In the genomic region with DNA sequence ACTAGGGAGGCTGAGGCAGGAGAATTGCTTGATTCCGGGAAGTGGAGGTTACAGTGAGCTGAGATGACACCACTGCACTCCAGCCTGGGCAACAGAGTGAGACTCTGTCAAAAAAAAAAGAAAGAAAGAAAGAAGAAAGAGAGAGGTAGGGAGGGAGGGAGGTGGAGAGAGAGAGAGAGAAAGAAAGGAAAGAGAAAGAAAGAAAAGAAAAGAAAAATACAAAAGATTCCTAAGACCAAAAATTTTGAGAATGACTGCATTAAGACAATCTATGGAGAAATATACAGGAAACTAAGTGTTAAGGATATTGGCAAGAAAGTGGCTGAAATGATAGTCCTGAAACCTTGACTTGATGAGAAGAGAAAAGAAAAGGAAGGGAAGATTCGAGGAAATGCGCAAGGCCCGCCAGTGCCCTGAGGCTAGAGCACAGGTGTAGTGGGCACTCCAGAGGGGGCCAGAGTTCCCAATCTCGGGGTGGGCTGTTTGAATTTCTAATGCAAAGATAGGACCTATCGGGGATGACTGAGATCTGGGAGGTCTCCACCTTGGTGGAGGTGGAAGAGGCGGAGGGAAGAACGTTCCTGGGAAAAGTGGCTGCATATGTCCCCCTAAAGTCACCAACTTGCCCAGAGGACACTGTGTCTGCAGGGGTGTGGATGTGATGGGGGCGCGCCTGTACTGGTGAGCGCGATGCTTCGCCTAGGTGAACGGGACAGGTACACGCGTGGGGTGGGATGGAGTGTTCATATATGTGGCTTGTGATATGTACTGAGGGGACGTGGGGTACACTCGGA, we compare ENCODE assay signal across 2 cellular contexts.
TF ChIP-seq lines count a peak whose summit lies in the region.

No MANE protein-coding gene starts in this region.

TF ChIP-seq in HCT116, 20 proteins besides CTCF, POLR2A, EP300 and RAD21:
- TF ChIP-seq SP1 (IDR thresholded peaks at IDR 0.05; ENCODE audit: low read depth): no peak
- no peak for TF ChIP-seq FOSL1 (IDR thresholded peaks at IDR 0.05; ENCODE audit: low read depth)
- no peak for TF ChIP-seq ZBTB33 (IDR thresholded peaks at IDR 0.05; ENCODE audit: extremely low read depth, insufficient replicate concordance, low read length)
- no peak for TF ChIP-seq EZH2 (IDR thresholded peaks at IDR 0.05)
- no peak for TF ChIP-seq JUND (IDR thresholded peaks at IDR 0.05)
- TF ChIP-seq ZNF274 (IDR thresholded peaks at IDR 0.05; ENCODE audit: low read depth, low read length): no peak
- TF ChIP-seq TCF7L2 (IDR thresholded peaks at IDR 0.05; ENCODE audit: borderline replicate concordance, extremely low read depth, insufficient read depth, insufficient read length): no peak
- no peak for TF ChIP-seq SRF (IDR thresholded peaks at IDR 0.05; ENCODE audit: low read depth)
- no peak for TF ChIP-seq POLR2AphosphoS5 (IDR thresholded peaks at IDR 0.05; ENCODE audit: low read depth, low read length)
- no peak for TF ChIP-seq SIN3A (IDR thresholded peaks at IDR 0.05; ENCODE audit: low read depth)
- TF ChIP-seq ELF1 (IDR thresholded peaks at IDR 0.05; ENCODE audit: borderline replicate concordance, low read depth): no peak
- TF ChIP-seq EGR1 (IDR thresholded peaks at IDR 0.05; ENCODE audit: low read depth): no peak

TF ChIP-seq in GM12878, 131 proteins besides CTCF, POLR2A, EP300 and RAD21:
- TF ChIP-seq ESRRA (IDR thresholded peaks at IDR 0.05; ENCODE audit: low read length): no peak
- TF ChIP-seq, protein P1, sequence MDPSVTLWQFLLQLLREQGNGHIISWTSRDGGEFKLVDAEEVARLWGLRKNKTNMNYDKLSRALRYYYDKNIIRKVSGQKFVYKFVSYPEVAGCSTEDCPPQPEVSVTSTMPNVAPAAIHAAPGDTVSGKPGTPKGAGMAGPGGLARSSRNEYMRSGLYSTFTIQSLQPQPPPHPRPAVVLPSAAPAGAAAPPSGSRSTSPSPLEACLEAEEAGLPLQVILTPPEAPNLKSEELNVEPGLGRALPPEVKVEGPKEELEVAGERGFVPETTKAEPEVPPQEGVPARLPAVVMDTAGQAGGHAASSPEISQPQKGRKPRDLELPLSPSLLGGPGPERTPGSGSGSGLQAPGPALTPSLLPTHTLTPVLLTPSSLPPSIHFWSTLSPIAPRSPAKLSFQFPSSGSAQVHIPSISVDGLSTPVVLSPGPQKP (IDR thresholded peaks at IDR 0.05; ENCODE audit: low read depth, low read length): no peak
- TF ChIP-seq CEBPZ (IDR thresholded peaks at IDR 0.05; ENCODE audit: low read depth, low read length): no peak
- no peak for TF ChIP-seq SMAD5 (IDR thresholded peaks at IDR 0.05; ENCODE audit: low read depth)
- TF ChIP-seq, protein P2, sequence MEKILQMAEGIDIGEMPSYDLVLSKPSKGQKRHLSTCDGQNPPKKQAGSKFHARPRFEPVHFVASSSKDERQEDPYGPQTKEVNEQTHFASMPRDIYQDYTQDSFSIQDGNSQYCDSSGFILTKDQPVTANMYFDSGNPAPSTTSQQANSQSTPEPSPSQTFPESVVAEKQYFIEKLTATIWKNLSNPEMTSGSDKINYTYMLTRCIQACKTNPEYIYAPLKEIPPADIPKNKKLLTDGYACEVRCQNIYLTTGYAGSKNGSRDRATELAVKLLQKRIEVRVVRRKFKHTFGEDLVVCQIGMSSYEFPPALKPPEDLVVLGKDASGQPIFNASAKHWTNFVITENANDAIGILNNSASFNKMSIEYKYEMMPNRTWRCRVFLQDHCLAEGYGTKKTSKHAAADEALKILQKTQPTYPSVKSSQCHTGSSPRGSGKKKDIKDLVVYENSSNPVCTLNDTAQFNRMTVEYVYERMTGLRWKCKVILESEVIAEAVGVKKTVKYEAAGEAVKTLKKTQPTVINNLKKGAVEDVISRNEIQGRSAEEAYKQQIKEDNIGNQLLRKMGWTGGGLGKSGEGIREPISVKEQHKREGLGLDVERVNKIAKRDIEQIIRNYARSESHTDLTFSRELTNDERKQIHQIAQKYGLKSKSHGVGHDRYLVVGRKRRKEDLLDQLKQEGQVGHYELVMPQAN (conservative IDR thresholded peaks at IDR 0.05): no peak
- TF ChIP-seq SPI1 (IDR thresholded peaks at IDR 0.05; ENCODE audit: borderline replicate concordance, insufficient read depth, low read depth, low read length): no peak
- TF ChIP-seq CHD4 (IDR thresholded peaks at IDR 0.05): no peak
- no peak for TF ChIP-seq KDM1A (IDR thresholded peaks at IDR 0.05; ENCODE audit: borderline replicate concordance)
- TF ChIP-seq, protein P3, sequence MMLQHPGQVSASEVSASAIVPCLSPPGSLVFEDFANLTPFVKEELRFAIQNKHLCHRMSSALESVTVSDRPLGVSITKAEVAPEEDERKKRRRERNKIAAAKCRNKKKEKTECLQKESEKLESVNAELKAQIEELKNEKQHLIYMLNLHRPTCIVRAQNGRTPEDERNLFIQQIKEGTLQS (IDR thresholded peaks at IDR 0.05; ENCODE audit: borderline replicate concordance, extremely low read depth, low read depth, low read length): no peak
- TF ChIP-seq NR2F1 (conservative IDR thresholded peaks at IDR 0.05): no peak
- TF ChIP-seq, protein P4, sequence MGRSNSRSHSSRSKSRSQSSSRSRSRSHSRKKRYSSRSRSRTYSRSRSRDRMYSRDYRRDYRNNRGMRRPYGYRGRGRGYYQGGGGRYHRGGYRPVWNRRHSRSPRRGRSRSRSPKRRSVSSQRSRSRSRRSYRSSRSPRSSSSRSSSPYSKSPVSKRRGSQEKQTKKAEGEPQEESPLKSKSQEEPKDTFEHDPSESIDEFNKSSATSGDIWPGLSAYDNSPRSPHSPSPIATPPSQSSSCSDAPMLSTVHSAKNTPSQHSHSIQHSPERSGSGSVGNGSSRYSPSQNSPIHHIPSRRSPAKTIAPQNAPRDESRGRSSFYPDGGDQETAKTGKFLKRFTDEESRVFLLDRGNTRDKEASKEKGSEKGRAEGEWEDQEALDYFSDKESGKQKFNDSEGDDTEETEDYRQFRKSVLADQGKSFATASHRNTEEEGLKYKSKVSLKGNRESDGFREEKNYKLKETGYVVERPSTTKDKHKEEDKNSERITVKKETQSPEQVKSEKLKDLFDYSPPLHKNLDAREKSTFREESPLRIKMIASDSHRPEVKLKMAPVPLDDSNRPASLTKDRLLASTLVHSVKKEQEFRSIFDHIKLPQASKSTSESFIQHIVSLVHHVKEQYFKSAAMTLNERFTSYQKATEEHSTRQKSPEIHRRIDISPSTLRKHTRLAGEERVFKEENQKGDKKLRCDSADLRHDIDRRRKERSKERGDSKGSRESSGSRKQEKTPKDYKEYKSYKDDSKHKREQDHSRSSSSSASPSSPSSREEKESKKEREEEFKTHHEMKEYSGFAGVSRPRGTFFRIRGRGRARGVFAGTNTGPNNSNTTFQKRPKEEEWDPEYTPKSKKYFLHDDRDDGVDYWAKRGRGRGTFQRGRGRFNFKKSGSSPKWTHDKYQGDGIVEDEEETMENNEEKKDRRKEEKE (IDR thresholded peaks at IDR 0.05): no peak
- no peak for TF ChIP-seq HDGF (IDR thresholded peaks at IDR 0.05)
- TF ChIP-seq, protein P5, sequence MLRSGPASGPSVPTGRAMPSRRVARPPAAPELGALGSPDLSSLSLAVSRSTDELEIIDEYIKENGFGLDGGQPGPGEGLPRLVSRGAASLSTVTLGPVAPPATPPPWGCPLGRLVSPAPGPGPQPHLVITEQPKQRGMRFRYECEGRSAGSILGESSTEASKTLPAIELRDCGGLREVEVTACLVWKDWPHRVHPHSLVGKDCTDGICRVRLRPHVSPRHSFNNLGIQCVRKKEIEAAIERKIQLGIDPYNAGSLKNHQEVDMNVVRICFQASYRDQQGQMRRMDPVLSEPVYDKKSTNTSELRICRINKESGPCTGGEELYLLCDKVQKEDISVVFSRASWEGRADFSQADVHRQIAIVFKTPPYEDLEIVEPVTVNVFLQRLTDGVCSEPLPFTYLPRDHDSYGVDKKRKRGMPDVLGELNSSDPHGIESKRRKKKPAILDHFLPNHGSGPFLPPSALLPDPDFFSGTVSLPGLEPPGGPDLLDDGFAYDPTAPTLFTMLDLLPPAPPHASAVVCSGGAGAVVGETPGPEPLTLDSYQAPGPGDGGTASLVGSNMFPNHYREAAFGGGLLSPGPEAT (IDR thresholded peaks at IDR 0.05; ENCODE audit: low read depth): no peak
- no peak for TF ChIP-seq SP1 (IDR thresholded peaks at IDR 0.05; ENCODE audit: low read depth, low read length)
